ENCODE assay signal across 7 cellular contexts in the genomic region with DNA sequence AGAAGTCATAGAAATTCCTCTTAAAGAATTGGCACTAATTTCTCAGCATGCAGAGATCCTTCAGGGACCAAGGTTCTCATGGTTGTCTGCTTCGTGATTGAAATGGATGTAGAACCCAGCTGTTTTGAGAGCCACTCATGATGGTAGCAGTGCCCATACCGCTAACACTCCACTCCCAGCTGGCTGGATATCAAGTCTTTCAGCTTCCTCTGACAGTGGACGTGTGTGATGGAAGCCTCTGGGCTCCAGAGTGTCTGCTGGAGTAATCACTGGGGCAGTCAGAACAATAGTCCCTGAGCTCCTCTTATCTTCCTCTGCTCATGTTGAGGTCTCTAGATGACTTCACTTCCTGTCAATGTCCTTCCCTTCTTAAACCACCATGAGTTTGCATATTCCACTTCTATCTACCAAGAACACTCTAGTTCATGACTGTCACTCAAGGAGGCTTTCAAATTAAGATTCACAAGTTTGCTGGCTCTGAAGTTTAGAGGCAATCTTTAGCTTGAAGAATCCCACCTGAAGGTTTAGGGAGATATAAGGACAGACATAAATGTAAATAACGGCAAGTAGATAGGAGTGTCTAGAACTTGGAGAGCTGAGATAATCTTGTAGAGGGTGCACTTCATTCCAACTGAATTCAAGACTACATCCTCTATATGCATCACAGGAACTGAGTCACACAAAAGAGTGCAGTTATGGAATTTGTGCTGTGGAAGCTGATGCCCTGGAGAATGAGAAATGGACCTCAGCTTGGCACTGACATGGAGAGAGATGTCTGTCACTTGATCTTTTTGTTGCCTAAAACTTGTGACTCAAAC.
DNase-seq lines count a peak whose midpoint lies in the region; ATAC-seq, FAIRE-seq and TF ChIP-seq lines count a peak whose summit lies in the region.

No MANE protein-coding gene starts in this region.

- no peak for TF ChIP-seq EP300 in GM12878 (IDR thresholded peaks at IDR 0.05; ENCODE audit: borderline replicate concordance in 1 of 2, control insufficient read depth in 1 of 2, low read depth in 2 of 2, low read length in 2 of 2)
- peak in 2 of 4 donors; percentile 56 to 60 for TF ChIP-seq EP300 in upper lobe of left lung (IDR thresholded peaks at IDR 0.05)

- H3K4me3 ChIP-seq in Loucy (ENCODE audit: low read length, poor library complexity, severe bottlenecking), result peak overlapping the region; percentile 54
- no peak overlapping the region for H3K4me3 ChIP-seq in GM12878
- H3K4me3 ChIP-seq in upper lobe of left lung, result no peak overlapping the region
- H3K4me3 ChIP-seq in vagina, result no peak overlapping the region

- TF ChIP-seq POLR2A in GM12878 (IDR thresholded peaks at IDR 0.05; ENCODE audit: low read depth, low read length), result no peak
- TF ChIP-seq POLR2A in upper lobe of left lung (IDR thresholded peaks at IDR 0.05), result no peak
- TF ChIP-seq POLR2A in vagina (IDR thresholded peaks at IDR 0.05), result no peak

- ATAC-seq in GM18520 (IDR thresholded peaks at IDR 0.05; ENCODE audit: unreplicated experiment) (peak; percentile 91), GM21786 (IDR thresholded peaks at IDR 0.05; ENCODE audit: unreplicated experiment) (peak; percentile 95), GM12878 (peak; percentile 50; the same call in 2 of the 3 replicates), upper lobe of left lung (ENCODE audit: low FRiP score in 2 of 2) (peak; percentile 34 to 45)

- SMC1A ChIA-PET in GM12878 (lab: Charles Lee; ENCODE audit: uncharacterized antibody, unreplicated experiment), result no interaction called here

- H3K36me3 ChIP-seq in Loucy (ENCODE audit: insufficient read depth, low read length) (no peaks in the 10 kb centered on the region), GM12878 (ENCODE audit: control insufficient read depth in 2 of 2, insufficient read depth in 2 of 2, low read length in 1 of 2) (no peaks in the 10 kb centered on the region), upper lobe of left lung (no peaks in the 10 kb centered on the region), vagina (no peaks in the 10 kb centered on the region)

- H3K9ac ChIP-seq in Loucy (ENCODE audit: low read depth, low read length, poor library complexity, severe bottlenecking), result peak overlapping the region; percentile 52
- H3K9ac ChIP-seq in GM12878 (ENCODE audit: control insufficient read depth, insufficient read depth, low read length), result no peak overlapping the region

- H4K20me1 ChIP-seq in Loucy (ENCODE audit: insufficient read depth, low read length, poor library complexity, severe bottlenecking), result no peaks in the 10 kb centered on the region
- H4K20me1 ChIP-seq in GM12878 (ENCODE audit: control insufficient read depth, insufficient read depth), result no peaks in the 10 kb centered on the region

- TF ChIP-seq RAD21 in GM12878 (IDR thresholded peaks at IDR 0.05; ENCODE audit: insufficient read depth, low read depth, low read length), result no peak

- TF ChIP-seq CTCF in Loucy (conservative IDR thresholded peaks at IDR 0.05; ENCODE audit: low read length) (no peak), GM12878 (IDR thresholded peaks at IDR 0.05 in 2 of 3, conservative IDR thresholded peaks at IDR 0.05 in 1 of 3; ENCODE audit: control insufficient read depth in 2 of 3, extremely low read depth in 1 of 3, insufficient read depth in 1 of 3, low read depth in 3 of 3, low read length in 3 of 3) (no peak), upper lobe of left lung (IDR thresholded peaks at IDR 0.05) (no peak), vagina (IDR thresholded peaks at IDR 0.05) (no peak)

- 27% methylated on average over 4 of the region's 4 CpGs for WGBS in GM12878 (ENCODE audit: insufficient coverage, insufficient replicate concordance, low lambda C conversion rate, missing lambda C conversion rate)
- WGBS in upper lobe of left lung, 2 donors, result 36 to 44% methylated on average over 4 of the region's 4 CpGs

- CTCF ChIA-PET in GM12878 (lab: Yijun Ruan, JAX), result interaction anchor here (1.3 kb wide), 1 partner anchor 22 kb away, joined by 4 read pairs; no protein-coding TSS in a partner anchor

- H3K79me2 ChIP-seq in Loucy (ENCODE audit: insufficient read depth, low read length), result no peaks in the 10 kb centered on the region
- no peaks in the 10 kb centered on the region for H3K79me2 ChIP-seq in GM12878 (ENCODE audit: control insufficient read depth, insufficient read depth, low read length)

- intact Hi-C loops in GM12878 (cut with micrococcal nuclease; ENCODE audit: unreplicated experiment) (no loop called here), vagina (cut with DNase I) (no loop called here)

- no peaks in the 10 kb centered on the region for H3K9me2 ChIP-seq in Loucy (replicated peaks; ENCODE audit: low read depth, low read length)

- BruUV-seq in GM12878 (replicated peaks; lab: Mats Ljungman, UMichigan), result no TSS peak

- H3K27ac ChIP-seq in GM12878 (ENCODE audit: control insufficient read depth, insufficient read depth) (no peak overlapping the region), upper lobe of left lung (peak overlapping the region; percentile 62 to 79 (median 74)), vagina (no peak overlapping the region)

- H2AFZ ChIP-seq in Loucy (ENCODE audit: low read length) (peak overlapping the region; percentile 21; the same call in 1 of the 2 replicates), GM12878 (ENCODE audit: control insufficient read depth, low read depth, low read length) (peak overlapping the region; percentile 74)

- in situ Hi-C loops in GM12878 (cut with MboI), result no loop called here

- peak; percentile 13 for FAIRE-seq in GM12878 (lab: Jason Lieb, UNC)

- no peak for DNase-seq in GM12878 (ENCODE audit: low read depth, low spot score)
- peak in 1 of 2 donors; percentile 49 for DNase-seq in upper lobe of left lung
- DNase-seq in GOT3 (lab: John Stamatoyannopoulos, UW), result no peak
- no peak for DNase-seq in vagina (ENCODE audit: extremely low spot score in 2 of 2)

- POLR2A ChIA-PET in GM12878 (lab: Charles Lee), result no interaction called here

- H3K4me1 ChIP-seq in Loucy (ENCODE audit: insufficient read depth, low read length, poor library complexity, severe bottlenecking) (peaks cover 67% of the 10 kb centered on the region), GM12878 (ENCODE audit: control insufficient read depth, insufficient read depth, low read length) (peaks cover 7% of the 10 kb centered on the region; the same call in 1 of the 2 replicates), upper lobe of left lung (peaks cover 0 to 14% (median 7%) of the 10 kb centered on the region in 4 donors), vagina (no peaks in the 10 kb centered on the region)

- RAD21 ChIA-PET in GM12878 (lab: Charles Lee; ENCODE audit: unreplicated experiment), result no interaction called here

- H3K27me3 ChIP-seq in Loucy (ENCODE audit: insufficient read depth, low read length, poor library complexity, severe bottlenecking) (no peaks in the 10 kb centered on the region), GM12878 (replicated peaks in 1 of 2; ENCODE audit: control insufficient read depth in 2 of 2, insufficient read depth in 2 of 2, low read length in 1 of 2) (no peaks in the 10 kb centered on the region), upper lobe of left lung (no peaks in the 10 kb centered on the region), vagina (no peaks in the 10 kb centered on the region)

- 0 out of 2 replicates have a peak, but pooled peaks cover 4% of the 10 kb centered on the region for H3F3A ChIP-seq in Loucy (ENCODE audit: low read depth)

- H3K4me2 ChIP-seq in Loucy (ENCODE audit: low read depth, low read length, poor library complexity, severe bottlenecking) (peak overlapping the region; percentile 75), GM12878 (ENCODE audit: control insufficient read depth, insufficient read depth) (0 out of 2 replicates have a peak overlapping the region, but pooled peaks have one; percentile 10)

- H3K9me3 ChIP-seq in Loucy (ENCODE audit: insufficient read depth, low read depth, low read length), result no peaks in the 10 kb centered on the region
- no peaks in the 10 kb centered on the region; the same call in 2 of the 3 replicates for H3K9me3 ChIP-seq in GM12878 (replicated peaks; ENCODE audit: control insufficient read depth, insufficient read depth, low read length)
- H3K9me3 ChIP-seq in upper lobe of left lung, result no peaks in the 10 kb centered on the region
- no peaks in the 10 kb centered on the region for H3K9me3 ChIP-seq in vagina

TF ChIP-seq in GM12878, 131 proteins besides CTCF, POLR2A, EP300 and RAD21:
- TF ChIP-seq DPF2 (IDR thresholded peaks at IDR 0.05) (no peak), SIX5 (IDR thresholded peaks at IDR 0.05; ENCODE audit: low read depth, low read length, severe bottlenecking) (no peak), IKZF1 (conservative IDR thresholded peaks at IDR 0.05) (no peak), POU2F2 (IDR thresholded peaks at IDR 0.05; ENCODE audit: borderline replicate concordance, low read depth, low read length) (0 out of 3 replicates have a peak, but pooled peaks have one; percentile 39), PKNOX1 (IDR thresholded peaks at IDR 0.05) (peak; percentile 87), TCF12 (IDR thresholded peaks at IDR 0.05; ENCODE audit: low read depth, low read length) (no peak), RUNX3 (IDR thresholded peaks at IDR 0.05; ENCODE audit: low read length) (peak; percentile 45; the same call in 1 of the 2 replicates), ZNF207 (IDR thresholded peaks at IDR 0.05; ENCODE audit: borderline replicate concordance) (no peak)
- TF ChIP-seq, protein P1, sequence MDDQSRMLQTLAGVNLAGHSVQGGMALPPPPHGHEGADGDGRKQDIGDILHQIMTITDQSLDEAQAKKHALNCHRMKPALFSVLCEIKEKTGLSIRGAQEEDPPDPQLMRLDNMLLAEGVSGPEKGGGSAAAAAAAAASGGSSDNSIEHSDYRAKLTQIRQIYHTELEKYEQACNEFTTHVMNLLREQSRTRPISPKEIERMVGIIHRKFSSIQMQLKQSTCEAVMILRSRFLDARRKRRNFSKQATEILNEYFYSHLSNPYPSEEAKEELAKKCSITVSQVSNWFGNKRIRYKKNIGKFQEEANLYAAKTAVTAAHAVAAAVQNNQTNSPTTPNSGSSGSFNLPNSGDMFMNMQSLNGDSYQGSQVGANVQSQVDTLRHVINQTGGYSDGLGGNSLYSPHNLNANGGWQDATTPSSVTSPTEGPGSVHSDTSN (IDR thresholded peaks at IDR 0.05; ENCODE audit: insufficient replicate concordance, low read depth, low read length), result peak; percentile 41

Comparison
In these comparisons a context has a peak if more than half of its experiments do, and no peak if none do; other contexts are left out.
1. ATAC-seq: peak in every context shown above with its lines; median percentile 95 in GM21786; 91 in GM18520; 50 in GM12878; 40 in upper lobe of left lung.
2. H3K27ac ChIP-seq: peak in upper lobe of left lung (4 of 4); none in GM12878 (single experiment) and vagina (single experiment).